8 cellular contexts compared by ENCODE assay signal in genomic region chr3:183823963-183824362, GRCh38. TPM values are rescaled to one million over a fixed set of nuclear protein-coding genes. Genes with fewer than 3 reads are reported as not detected.
A peak's percentile ranks its signal among the peaks of the same experiment; 100 is the strongest.
DNase-seq lines count a peak whose midpoint lies in the region; ATAC-seq and TF ChIP-seq lines count a peak whose summit lies in the region.

No MANE protein-coding gene starts in this region.

- H3K27ac Mint-ChIP-seq in activated CD8-positive, alpha-beta T cell treated with anti-CD3 and anti-CD28 coated beads for 36 hours, result no peak overlapping the region
- peak overlapping the region in 6 of 10 donors; percentile 14 to 79 (median 74) for H3K27ac Mint-ChIP-seq in naive thymus-derived CD8-positive, alpha-beta T cell

- POLR2A ChIA-PET in activated CD8-positive, alpha-beta T cell treated with anti-CD3 and anti-CD28 coated beads for 36 hours (lab: Charles Lee), result no interaction called here
- POLR2A ChIA-PET in naive thymus-derived CD8-positive, alpha-beta T cell (lab: Charles Lee), result interaction anchor here (2.1 to 3.1 kb wide), 2 partner anchors 9 to 61 kb away, joined by 6 to 22 read pairs; partner anchors contain the start of gene PARL

- H3K9me3 ChIP-seq in gastroesophageal sphincter (no peaks in the 10 kb centered on the region), esophagus squamous epithelium (no peaks in the 10 kb centered on the region)

- H3K27ac ChIP-seq in gastroesophageal sphincter (no peak overlapping the region), esophagus squamous epithelium (no peak overlapping the region)

- no peak for ATAC-seq in activated CD8-positive, alpha-beta T cell treated with anti-CD3 and anti-CD28 coated beads for 36 hours
- ATAC-seq in naive thymus-derived CD8-positive, alpha-beta T cell, result no peak
- ATAC-seq in gastroesophageal sphincter, result no peak
- no peak for ATAC-seq in HG03159 (IDR thresholded peaks at IDR 0.05; ENCODE audit: unreplicated experiment)

- peaks cover 0 to 17% of the 10 kb centered on the region in 2 donors for H3K36me3 ChIP-seq in gastroesophageal sphincter
- peaks cover 0 to 16% (median 0%) of the 10 kb centered on the region in 3 donors for H3K36me3 ChIP-seq in esophagus squamous epithelium

- H3K4me3 ChIP-seq in NB4 (ENCODE audit: low read depth, low read length) (peak overlapping the region; percentile 55), gastroesophageal sphincter (no peak overlapping the region), esophagus squamous epithelium (no peak overlapping the region)

- intact Hi-C loops in activated CD8-positive, alpha-beta T cell treated with anti-CD3 and anti-CD28 coated beads for 36 hours (cut with micrococcal nuclease), result no loop called here
- intact Hi-C loops in esophagus squamous epithelium (cut with DNase I), result no loop called here

- H3K27me3 ChIP-seq in gastroesophageal sphincter (no peaks in the 10 kb centered on the region), esophagus squamous epithelium (no peaks in the 10 kb centered on the region)

- no peak for TF ChIP-seq CTCF in NB4 (IDR thresholded peaks at IDR 0.05; ENCODE audit: low read depth, low read length)
- TF ChIP-seq CTCF in activated CD8-positive, alpha-beta T cell treated with anti-CD3 and anti-CD28 coated beads for 36 hours (IDR thresholded peaks at IDR 0.05), result no peak
- no peak for TF ChIP-seq CTCF in gastroesophageal sphincter (IDR thresholded peaks at IDR 0.05)
- TF ChIP-seq CTCF in esophagus squamous epithelium (IDR thresholded peaks at IDR 0.05), result no peak

- H3K36me3 Mint-ChIP-seq in activated CD8-positive, alpha-beta T cell treated with anti-CD3 and anti-CD28 coated beads for 36 hours (ENCODE audit: low read depth), result no peaks in the 10 kb centered on the region
- peaks cover 0 to 3% (median 0%) of the 10 kb centered on the region in 3 donors for H3K36me3 Mint-ChIP-seq in naive thymus-derived CD8-positive, alpha-beta T cell

- DNase-seq in DMS79 treated with DMSO at 0.1 percent for 48 hours (lab: John Stamatoyannopoulos, UW), result peak; percentile 92
- no peak for DNase-seq in NB4 (ENCODE audit: low read depth)
- DNase-seq in activated CD8-positive, alpha-beta T cell treated with anti-CD3 and anti-CD28 coated beads for 36 hours, result no peak
- no peak for DNase-seq in naive thymus-derived CD8-positive, alpha-beta T cell
- DNase-seq in esophagus squamous epithelium (lab: John Stamatoyannopoulos, UW), result no peak
- DNase-seq in EL, result no peak

- H3K4me3 Mint-ChIP-seq in activated CD8-positive, alpha-beta T cell treated with anti-CD3 and anti-CD28 coated beads for 36 hours, result peak overlapping the region; percentile 80
- H3K4me3 Mint-ChIP-seq in naive thymus-derived CD8-positive, alpha-beta T cell, result peak overlapping the region; percentile 76 to 90 (median 83)

- no peaks in the 10 kb centered on the region for H3K9me3 Mint-ChIP-seq in activated CD8-positive, alpha-beta T cell treated with anti-CD3 and anti-CD28 coated beads for 36 hours
- H3K9me3 Mint-ChIP-seq in naive thymus-derived CD8-positive, alpha-beta T cell, result no peaks in the 10 kb centered on the region

- TF ChIP-seq POLR2A in NB4 (IDR thresholded peaks at IDR 0.05; ENCODE audit: extremely low read depth, insufficient read length) (no peak), gastroesophageal sphincter (IDR thresholded peaks at IDR 0.05) (no peak), esophagus squamous epithelium (IDR thresholded peaks at IDR 0.05) (no peak)

- 68 to 79% methylated on average over 4 to 5 of the region's 5 CpGs for WGBS in gastroesophageal sphincter (ENCODE audit: low coverage in 1 of 2), 2 donors
- WGBS in esophagus squamous epithelium, 2 donors, result 68 to 73% methylated on average over 5 of the region's 5 CpGs

- peaks cover 11% of the 10 kb centered on the region for H3K4me1 Mint-ChIP-seq in activated CD8-positive, alpha-beta T cell treated with anti-CD3 and anti-CD28 coated beads for 36 hours (ENCODE audit: low read depth)
- peaks cover 6 to 19% (median 14%) of the 10 kb centered on the region in 4 donors for H3K4me1 Mint-ChIP-seq in naive thymus-derived CD8-positive, alpha-beta T cell

- no peaks in the 10 kb centered on the region for H3K27me3 Mint-ChIP-seq in activated CD8-positive, alpha-beta T cell treated with anti-CD3 and anti-CD28 coated beads for 36 hours
- no peaks in the 10 kb centered on the region for H3K27me3 Mint-ChIP-seq in naive thymus-derived CD8-positive, alpha-beta T cell

- CTCF ChIA-PET in activated CD8-positive, alpha-beta T cell treated with anti-CD3 and anti-CD28 coated beads for 36 hours (lab: Charles Lee), result interaction anchor here (0.9 to 3.2 kb wide), 2 partner anchors 16 to 61 kb away, joined by 3 to 14 read pairs; partner anchors contain the start of gene PARL

- H3K4me1 ChIP-seq in gastroesophageal sphincter (peaks cover 0 to 19% (median 9%) of the 10 kb centered on the region in 3 donors), esophagus squamous epithelium (peaks cover 13 to 31% (median 13%) of the 10 kb centered on the region in 3 donors)

- no peak for TF ChIP-seq EP300 in gastroesophageal sphincter (IDR thresholded peaks at IDR 0.05)

RNA-seq across cellular contexts. Expression of gene MAP6D1, which starts 1.4 kb away (rescaled TPM):
- total RNA-seq in activated CD8-positive, alpha-beta T cell treated with anti-CD3 and anti-CD28 coated beads for 36 hours, result 1 to 10 TPM; 3.8 to 4.3 TPM
- total RNA-seq in naive thymus-derived CD8-positive, alpha-beta T cell, result 1 to 10 TPM; 1.0 to 4.9 TPM
- 1 to 10 TPM in 2 of 3 donors, under 1 TPM in 1; 0.58 to 2.9 (median 1.0) TPM for polyA plus RNA-seq in naive thymus-derived CD8-positive, alpha-beta T cell
- total RNA-seq in gastroesophageal sphincter (1 to 10 TPM in 2 of 4 donors, under 1 TPM in 2; 0.35 to 4.9 (median 2.4) TPM), esophagus squamous epithelium (1 to 10 TPM in 3 of 4 donors, not detected in 1; 2.0 to 5.1 (median 2.7) TPM)
